ENCODE assay signal across 22 cellular contexts in genomic region chr6:33729059-33729458, GRCh38. TPM values are rescaled to one million over a fixed set of nuclear protein-coding genes. Genes with fewer than 3 reads are reported as not detected.
"Had no signal": no experiment of that assay in that cellular context is flagged by ENCODE, and none has a peak within 500 bp of the region (broad histone marks: within the 10 kb centered on the region; RNA-seq: fewer than 3 reads in every experiment).

No MANE protein-coding gene starts in this region.

- H3K27me3 ChIP-seq: dorsolateral prefrontal cortex, hepatocyte, neural progenitor cell, sigmoid colon, stomach had no signal

- H3K27ac ChIP-seq: hepatocyte, neural progenitor cell, sigmoid colon, stomach, thoracic aorta had no signal

- DNase-seq: central memory CD4-positive, alpha-beta T cell; cortex of kidney; dorsolateral prefrontal cortex; effector CD8-positive, alpha-beta T cell; glutamatergic neuron; mesenchymal stem cell; midbrain; retina; sigmoid colon; small intestine; stimulated activated CD4-positive, alpha-beta T cell treated with anti-CD3 and anti-CD28 coated beads, Interleukin-12 subunit alpha, Interleukin-12 subunit beta, amount 100 ng/mL, for 4 hours; stimulated activated naive CD4-positive, alpha-beta T cell; stomach; substantia nigra; trophoblast cell had no signal

- H3K9me3 ChIP-seq: prostate gland, sigmoid colon, stomach, thoracic aorta had no signal

- H3K36me3 ChIP-seq: neural progenitor cell, prostate gland, thoracic aorta had no signal

- H3K4me3 ChIP-seq: dorsolateral prefrontal cortex, hepatocyte, lung, neural progenitor cell, prostate gland, sigmoid colon, stomach, thoracic aorta had no signal

- ATAC-seq: natural killer cell treated with Interleukin-12 subunit alpha and Interleukin-12 subunit beta and Interleukin-15 and Interleukin-18, amount 100 ng/mL, for 72 hours had no signal

RNA-seq across cellular contexts. Expression of gene IP6K3, which starts 17.6 kb away (rescaled TPM):
- total RNA-seq: frontal cortex; natural killer cell treated with Interleukin-12 subunit alpha and Interleukin-12 subunit beta and Interleukin-15 and Interleukin-18, amount 100 ng/mL, for 72 hours had no signal
